1 cellular context compared by ENCODE assay signal in the genomic region with DNA sequence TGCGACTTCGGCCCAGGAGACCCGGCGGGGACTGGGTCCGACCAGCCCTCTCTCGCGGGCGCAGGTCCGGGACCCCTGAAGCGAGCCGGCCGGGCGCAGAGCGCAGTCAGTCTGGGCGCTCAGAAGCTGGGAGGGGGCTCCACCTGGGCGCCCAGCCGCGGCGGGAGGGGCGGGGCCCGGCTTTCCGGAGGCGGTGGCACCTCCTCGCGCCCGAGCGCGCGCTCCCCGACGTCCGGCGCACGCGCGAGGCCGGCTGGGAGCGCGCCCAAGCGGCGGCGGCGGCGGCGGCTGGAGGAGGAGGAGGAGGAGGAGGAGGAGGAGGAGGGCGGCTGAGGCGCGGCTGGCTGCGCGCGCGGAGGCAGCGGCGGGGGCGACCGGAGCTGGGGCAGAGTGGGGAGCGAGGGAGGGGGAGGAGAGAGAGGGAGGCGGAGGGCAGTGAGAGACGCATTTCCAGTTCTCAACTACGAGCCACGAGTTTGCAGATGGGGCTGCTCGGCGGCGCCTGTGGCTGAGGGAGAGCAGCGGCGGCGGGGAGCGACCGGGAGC.
A peak's percentile ranks its signal among the peaks of the same experiment; 100 is the strongest.
TF ChIP-seq lines count a peak whose summit lies in the region.

Gene PALS2, plus strand, starts transcription at position 445 of the 546 bp plus-strand sequence. CDS start 50,216 bp downstream, outside the sequence.

TF ChIP-seq in GM23338, 12 proteins besides CTCF, POLR2A, EP300 and RAD21:
- TF ChIP-seq JUNB (IDR thresholded peaks at IDR 0.05; ENCODE audit: unreplicated experiment) (no peak), EZH2phosphoT487 (IDR thresholded peaks at IDR 0.05; ENCODE audit: unreplicated experiment) (no peak), NANOG (IDR thresholded peaks at IDR 0.05; ENCODE audit: borderline replicate concordance) (no peak), ZNF331 (CRISPR knock-in tag; IDR thresholded peaks at IDR 0.05; ENCODE audit: low read depth) (no peak), POLR2AphosphoS5 (IDR thresholded peaks at IDR 0.05; ENCODE audit: low read depth) (peak; percentile 85), CREB1 (CRISPR knock-in tag; IDR thresholded peaks at IDR 0.05; ENCODE audit: low read depth) (no peak)
- TF ChIP-seq, protein P1, sequence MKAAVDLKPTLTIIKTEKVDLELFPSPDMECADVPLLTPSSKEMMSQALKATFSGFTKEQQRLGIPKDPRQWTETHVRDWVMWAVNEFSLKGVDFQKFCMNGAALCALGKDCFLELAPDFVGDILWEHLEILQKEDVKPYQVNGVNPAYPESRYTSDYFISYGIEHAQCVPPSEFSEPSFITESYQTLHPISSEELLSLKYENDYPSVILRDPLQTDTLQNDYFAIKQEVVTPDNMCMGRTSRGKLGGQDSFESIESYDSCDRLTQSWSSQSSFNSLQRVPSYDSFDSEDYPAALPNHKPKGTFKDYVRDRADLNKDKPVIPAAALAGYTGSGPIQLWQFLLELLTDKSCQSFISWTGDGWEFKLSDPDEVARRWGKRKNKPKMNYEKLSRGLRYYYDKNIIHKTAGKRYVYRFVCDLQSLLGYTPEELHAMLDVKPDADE (IDR thresholded peaks at IDR 0.05) = no peak
- TF ChIP-seq, protein P2, sequence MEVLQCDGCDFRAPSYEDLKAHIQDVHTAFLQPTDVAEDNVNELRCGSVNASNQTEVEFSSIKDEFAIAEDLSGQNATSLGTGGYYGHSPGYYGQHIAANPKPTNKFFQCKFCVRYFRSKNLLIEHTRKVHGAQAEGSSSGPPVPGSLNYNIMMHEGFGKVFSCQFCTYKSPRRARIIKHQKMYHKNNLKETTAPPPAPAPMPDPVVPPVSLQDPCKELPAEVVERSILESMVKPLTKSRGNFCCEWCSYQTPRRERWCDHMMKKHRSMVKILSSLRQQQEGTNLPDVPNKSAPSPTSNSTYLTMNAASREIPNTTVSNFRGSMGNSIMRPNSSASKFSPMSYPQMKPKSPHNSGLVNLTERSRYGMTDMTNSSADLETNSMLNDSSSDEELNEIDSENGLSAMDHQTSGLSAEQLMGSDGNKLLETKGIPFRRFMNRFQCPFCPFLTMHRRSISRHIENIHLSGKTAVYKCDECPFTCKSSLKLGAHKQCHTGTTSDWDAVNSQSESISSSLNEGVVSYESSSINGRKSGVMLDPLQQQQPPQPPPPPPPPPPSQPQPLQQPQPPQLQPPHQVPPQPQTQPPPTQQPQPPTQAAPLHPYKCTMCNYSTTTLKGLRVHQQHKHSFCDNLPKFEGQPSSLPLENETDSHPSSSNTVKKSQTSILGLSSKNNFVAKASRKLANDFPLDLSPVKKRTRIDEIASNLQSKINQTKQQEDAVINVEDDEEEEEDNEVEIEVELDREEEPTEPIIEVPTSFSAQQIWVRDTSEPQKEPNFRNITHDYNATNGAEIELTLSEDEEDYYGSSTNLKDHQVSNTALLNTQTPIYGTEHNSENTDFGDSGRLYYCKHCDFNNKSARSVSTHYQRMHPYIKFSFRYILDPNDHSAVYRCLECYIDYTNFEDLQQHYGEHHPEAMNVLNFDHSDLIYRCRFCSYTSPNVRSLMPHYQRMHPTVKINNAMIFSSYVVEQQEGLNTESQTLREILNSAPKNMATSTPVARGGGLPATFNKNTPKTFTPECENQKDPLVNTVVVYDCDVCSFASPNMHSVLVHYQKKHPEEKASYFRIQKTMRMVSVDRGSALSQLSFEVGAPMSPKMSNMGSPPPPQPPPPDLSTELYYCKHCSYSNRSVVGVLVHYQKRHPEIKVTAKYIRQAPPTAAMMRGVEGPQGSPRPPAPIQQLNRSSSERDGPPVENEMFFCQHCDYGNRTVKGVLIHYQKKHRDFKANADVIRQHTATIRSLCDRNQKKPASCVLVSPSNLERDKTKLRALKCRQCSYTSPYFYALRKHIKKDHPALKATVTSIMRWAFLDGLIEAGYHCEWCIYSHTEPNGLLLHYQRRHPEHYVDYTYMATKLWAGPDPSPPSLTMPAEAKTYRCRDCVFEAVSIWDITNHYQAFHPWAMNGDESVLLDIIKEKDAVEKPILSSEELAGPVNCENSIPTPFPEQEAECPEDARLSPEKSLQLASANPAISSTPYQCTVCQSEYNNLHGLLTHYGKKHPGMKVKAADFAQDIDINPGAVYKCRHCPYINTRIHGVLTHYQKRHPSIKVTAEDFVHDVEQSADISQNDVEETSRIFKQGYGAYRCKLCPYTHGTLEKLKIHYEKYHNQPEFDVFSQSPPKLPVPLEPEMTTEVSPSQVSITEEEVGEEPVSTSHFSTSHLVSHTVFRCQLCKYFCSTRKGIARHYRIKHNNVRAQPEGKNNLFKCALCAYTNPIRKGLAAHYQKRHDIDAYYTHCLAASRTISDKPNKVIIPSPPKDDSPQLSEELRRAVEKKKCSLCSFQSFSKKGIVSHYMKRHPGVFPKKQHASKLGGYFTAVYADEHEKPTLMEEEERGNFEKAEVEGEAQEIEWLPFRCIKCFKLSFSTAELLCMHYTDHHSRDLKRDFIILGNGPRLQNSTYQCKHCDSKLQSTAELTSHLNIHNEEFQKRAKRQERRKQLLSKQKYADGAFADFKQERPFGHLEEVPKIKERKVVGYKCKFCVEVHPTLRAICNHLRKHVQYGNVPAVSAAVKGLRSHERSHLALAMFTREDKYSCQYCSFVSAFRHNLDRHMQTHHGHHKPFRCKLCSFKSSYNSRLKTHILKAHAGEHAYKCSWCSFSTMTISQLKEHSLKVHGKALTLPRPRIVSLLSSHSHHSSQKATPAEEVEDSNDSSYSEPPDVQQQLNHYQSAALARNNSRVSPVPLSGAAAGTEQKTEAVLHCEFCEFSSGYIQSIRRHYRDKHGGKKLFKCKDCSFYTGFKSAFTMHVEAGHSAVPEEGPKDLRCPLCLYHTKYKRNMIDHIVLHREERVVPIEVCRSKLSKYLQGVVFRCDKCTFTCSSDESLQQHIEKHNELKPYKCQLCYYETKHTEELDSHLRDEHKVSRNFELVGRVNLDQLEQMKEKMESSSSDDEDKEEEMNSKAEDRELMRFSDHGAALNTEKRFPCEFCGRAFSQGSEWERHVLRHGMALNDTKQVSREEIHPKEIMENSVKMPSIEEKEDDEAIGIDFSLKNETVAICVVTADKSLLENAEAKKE (CRISPR knock-in tag; IDR thresholded peaks at IDR 0.05) = no peak
- TF ChIP-seq, protein P3, sequence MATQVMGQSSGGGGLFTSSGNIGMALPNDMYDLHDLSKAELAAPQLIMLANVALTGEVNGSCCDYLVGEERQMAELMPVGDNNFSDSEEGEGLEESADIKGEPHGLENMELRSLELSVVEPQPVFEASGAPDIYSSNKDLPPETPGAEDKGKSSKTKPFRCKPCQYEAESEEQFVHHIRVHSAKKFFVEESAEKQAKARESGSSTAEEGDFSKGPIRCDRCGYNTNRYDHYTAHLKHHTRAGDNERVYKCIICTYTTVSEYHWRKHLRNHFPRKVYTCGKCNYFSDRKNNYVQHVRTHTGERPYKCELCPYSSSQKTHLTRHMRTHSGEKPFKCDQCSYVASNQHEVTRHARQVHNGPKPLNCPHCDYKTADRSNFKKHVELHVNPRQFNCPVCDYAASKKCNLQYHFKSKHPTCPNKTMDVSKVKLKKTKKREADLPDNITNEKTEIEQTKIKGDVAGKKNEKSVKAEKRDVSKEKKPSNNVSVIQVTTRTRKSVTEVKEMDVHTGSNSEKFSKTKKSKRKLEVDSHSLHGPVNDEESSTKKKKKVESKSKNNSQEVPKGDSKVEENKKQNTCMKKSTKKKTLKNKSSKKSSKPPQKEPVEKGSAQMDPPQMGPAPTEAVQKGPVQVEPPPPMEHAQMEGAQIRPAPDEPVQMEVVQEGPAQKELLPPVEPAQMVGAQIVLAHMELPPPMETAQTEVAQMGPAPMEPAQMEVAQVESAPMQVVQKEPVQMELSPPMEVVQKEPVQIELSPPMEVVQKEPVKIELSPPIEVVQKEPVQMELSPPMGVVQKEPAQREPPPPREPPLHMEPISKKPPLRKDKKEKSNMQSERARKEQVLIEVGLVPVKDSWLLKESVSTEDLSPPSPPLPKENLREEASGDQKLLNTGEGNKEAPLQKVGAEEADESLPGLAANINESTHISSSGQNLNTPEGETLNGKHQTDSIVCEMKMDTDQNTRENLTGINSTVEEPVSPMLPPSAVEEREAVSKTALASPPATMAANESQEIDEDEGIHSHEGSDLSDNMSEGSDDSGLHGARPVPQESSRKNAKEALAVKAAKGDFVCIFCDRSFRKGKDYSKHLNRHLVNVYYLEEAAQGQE (IDR thresholded peaks at IDR 0.05; ENCODE audit: unreplicated experiment) = no peak
